ENCODE assay signal across 24 cellular contexts in genomic region chr14:101899263-101899662, GRCh38.
"Had no signal": no experiment of that assay in that cellular context is flagged by ENCODE, and none has a peak within 500 bp of the region (broad histone marks: within the 10 kb centered on the region; RNA-seq: fewer than 3 reads in every experiment).

No MANE protein-coding gene starts in this region.

- H3K9me3 Mint-ChIP-seq: activated CD4-positive, alpha-beta T cell treated with anti-CD3 and anti-CD28 coated beads, Interleukin-2, amount 10 ng/mL, durations not matched to agents 7 days and 5 days; activated CD8-positive, alpha-beta T cell treated with anti-CD3 and anti-CD28 coated beads for 36 hours; activated naive CD8-positive, alpha-beta T cell treated with anti-CD3 and anti-CD28 coated beads, Interleukin-2, amount 10 ng/mL, durations not matched to agents 7 days and 5 days; activated T-helper 1 cell treated with anti-CD3 and anti-CD28 coated beads, Interleukin-12 subunit alpha, Interleukin-12 subunit beta, Interleukin-2, Interleukin-4 antibody, amounts not matched to agents 30 ng/mL and 10 ng/mL and 1 ng/mL, durations not matched to agents 14 hours and 24 hours and 36 hours; brain; dendritic cell treated with granulocyte-macrophage colony-stimulating factor and Interleukin-4, amounts not matched to agents 40 ng/mL and 50 ng/mL, for 4 days; endodermal cell; memory B cell; naive thymus-derived CD8-positive, alpha-beta T cell had no signal

- H3K4me3 Mint-ChIP-seq: activated CD4-positive, alpha-beta T cell treated with anti-CD3 and anti-CD28 coated beads, Interleukin-2, amount 10 ng/mL, durations not matched to agents 7 days and 5 days; activated CD8-positive, alpha-beta T cell treated with anti-CD3 and anti-CD28 coated beads for 36 hours; activated naive CD8-positive, alpha-beta T cell treated with anti-CD3 and anti-CD28 coated beads, Interleukin-2, amount 10 ng/mL, durations not matched to agents 7 days and 5 days; activated T-helper 1 cell treated with anti-CD3 and anti-CD28 coated beads, Interleukin-12 subunit alpha, Interleukin-12 subunit beta, Interleukin-2, Interleukin-4 antibody, amounts not matched to agents 30 ng/mL and 10 ng/mL and 1 ng/mL, durations not matched to agents 14 hours and 24 hours and 36 hours; brain; dendritic cell treated with granulocyte-macrophage colony-stimulating factor and Interleukin-4, amounts not matched to agents 40 ng/mL and 50 ng/mL, for 4 days; endodermal cell; memory B cell; naive thymus-derived CD8-positive, alpha-beta T cell had no signal

- H3K27me3 Mint-ChIP-seq: activated CD4-positive, alpha-beta T cell treated with anti-CD3 and anti-CD28 coated beads, Interleukin-2, amount 10 ng/mL, durations not matched to agents 7 days and 5 days; activated CD8-positive, alpha-beta T cell treated with anti-CD3 and anti-CD28 coated beads for 36 hours; activated naive CD8-positive, alpha-beta T cell treated with anti-CD3 and anti-CD28 coated beads, Interleukin-2, amount 10 ng/mL, durations not matched to agents 7 days and 5 days; brain; dendritic cell treated with granulocyte-macrophage colony-stimulating factor and Interleukin-4, amounts not matched to agents 40 ng/mL and 50 ng/mL, for 4 days; memory B cell; naive thymus-derived CD8-positive, alpha-beta T cell had no signal

- H3K4me3 ChIP-seq: ascending aorta, testis, transverse colon had no signal

- DNase-seq: activated CD4-positive, alpha-beta T cell treated with anti-CD3 and anti-CD28 coated beads, Interleukin-2, amount 10 ng/mL, durations not matched to agents 7 days and 5 days; activated CD8-positive, alpha-beta T cell treated with anti-CD3 and anti-CD28 coated beads for 36 hours; activated naive CD8-positive, alpha-beta T cell treated with anti-CD3 and anti-CD28 coated beads, Interleukin-2, amount 10 ng/mL, durations not matched to agents 7 days and 5 days; endodermal cell; foreskin fibroblast; hippocampal formation; left cardiac atrium; naive thymus-derived CD8-positive, alpha-beta T cell; posterior cingulate gyrus; right cardiac atrium; stimulated activated CD4-positive, alpha-beta T cell treated with anti-CD3 and anti-CD28 coated beads, Interleukin-15, amount 100 ng/mL, for 24 hours; stimulated activated naive CD8-positive, alpha-beta T cell treated with anti-CD3 and anti-CD28 coated beads, Interleukin-15, Interleukin-2, amounts not matched to agents 100 U/mL and 50 U/mL, for 24 hours; T-helper 9 cell; testis; transverse colon; WERI-Rb-1 had no signal

- H3K4me1 Mint-ChIP-seq: activated CD4-positive, alpha-beta T cell treated with anti-CD3 and anti-CD28 coated beads, Interleukin-2, amount 10 ng/mL, durations not matched to agents 7 days and 5 days; activated naive CD8-positive, alpha-beta T cell treated with anti-CD3 and anti-CD28 coated beads, Interleukin-2, amount 10 ng/mL, durations not matched to agents 7 days and 5 days; brain; endodermal cell; memory B cell had no signal

- H3K27ac Mint-ChIP-seq: activated CD4-positive, alpha-beta T cell treated with anti-CD3 and anti-CD28 coated beads, Interleukin-2, amount 10 ng/mL, durations not matched to agents 7 days and 5 days; activated CD8-positive, alpha-beta T cell treated with anti-CD3 and anti-CD28 coated beads for 36 hours; activated naive CD8-positive, alpha-beta T cell treated with anti-CD3 and anti-CD28 coated beads, Interleukin-2, amount 10 ng/mL, durations not matched to agents 7 days and 5 days; activated T-helper 1 cell treated with anti-CD3 and anti-CD28 coated beads, Interleukin-12 subunit alpha, Interleukin-12 subunit beta, Interleukin-2, Interleukin-4 antibody, amounts not matched to agents 30 ng/mL and 10 ng/mL and 1 ng/mL, durations not matched to agents 14 hours and 24 hours and 36 hours; dendritic cell treated with granulocyte-macrophage colony-stimulating factor and Interleukin-4, amounts not matched to agents 40 ng/mL and 50 ng/mL, for 4 days; endodermal cell; memory B cell had no signal

- H3K9me3 ChIP-seq: ascending aorta, testis, transverse colon had no signal

- H3K27me3 ChIP-seq: ascending aorta, testis, transverse colon had no signal

- H3K27ac ChIP-seq: ascending aorta, testis, transverse colon, WERI-Rb-1 had no signal

- H3K4me1 ChIP-seq: ascending aorta, testis had no signal

- FAIRE-seq: keratinocyte had no signal

- ATAC-seq: activated CD4-positive, CD25-positive, alpha-beta regulatory T cell treated with anti-CD3 and anti-CD28 coated beads, Interleukin-2, amount 50 U/mL, for 24 hours; activated CD8-positive, alpha-beta T cell treated with anti-CD3 and anti-CD28 coated beads for 36 hours; esophagus mucosa; left cardiac atrium; naive thymus-derived CD8-positive, alpha-beta T cell; right cardiac atrium; stimulated activated naive CD8-positive, alpha-beta T cell treated with anti-CD3 and anti-CD28 coated beads, Interleukin-15, Interleukin-2, amounts not matched to agents 100 U/mL and 50 U/mL, for 24 hours had no signal
